8 cellular contexts compared by ENCODE assay signal in genomic region chr18:11752116-11752911, GRCh38.
DNase-seq lines count a peak whose midpoint lies in the region; ATAC-seq lines count a peak whose summit lies in the region.

No MANE protein-coding gene starts in this region.

- H3K36me3 Mint-ChIP-seq in activated naive CD8-positive, alpha-beta T cell treated with anti-CD3 and anti-CD28 coated beads, Interleukin-2, amount 10 ng/mL, durations not matched to agents 7 days and 5 days = no peaks in the 10 kb centered on the region
- no peaks in the 10 kb centered on the region for H3K36me3 Mint-ChIP-seq in immature natural killer cell

- H3K4me1 Mint-ChIP-seq in activated naive CD8-positive, alpha-beta T cell treated with anti-CD3 and anti-CD28 coated beads, Interleukin-2, amount 10 ng/mL, durations not matched to agents 7 days and 5 days = peaks cover 8% of the 10 kb centered on the region
- peaks cover 5 to 6% of the 10 kb centered on the region in 2 donors for H3K4me1 Mint-ChIP-seq in immature natural killer cell
- H3K4me1 Mint-ChIP-seq in stimulated activated naive CD8-positive, alpha-beta T cell treated with anti-CD3 and anti-CD28 coated beads, Interleukin-15, amount 100 ng/mL, for 72 hours = peaks cover 12% of the 10 kb centered on the region

- no peak overlapping the region for H3K27ac Mint-ChIP-seq in activated naive CD8-positive, alpha-beta T cell treated with anti-CD3 and anti-CD28 coated beads, Interleukin-2, amount 10 ng/mL, durations not matched to agents 7 days and 5 days
- peak overlapping the region; percentile 40 to 94 (median 76) for H3K27ac Mint-ChIP-seq in immature natural killer cell
- peak overlapping the region in 1 of 2 donors; percentile 27 for H3K27ac Mint-ChIP-seq in stimulated activated naive CD8-positive, alpha-beta T cell treated with anti-CD3 and anti-CD28 coated beads, Interleukin-15, amount 100 ng/mL, for 72 hours

- peak; percentile 50 for ATAC-seq in activated naive CD8-positive, alpha-beta T cell treated with anti-CD3 and anti-CD28 coated beads, Interleukin-2, amount 10 ng/mL, durations not matched to agents 7 days and 5 days (ENCODE audit: low read depth)
- peak; percentile 81 for ATAC-seq in stimulated activated naive CD8-positive, alpha-beta T cell treated with anti-CD3 and anti-CD28 coated beads, Interleukin-15, amount 100 ng/mL, for 72 hours
- ATAC-seq in HG02884 (IDR thresholded peaks at IDR 0.05; ENCODE audit: unreplicated experiment) (no peak), GM18517 (IDR thresholded peaks at IDR 0.05; ENCODE audit: unreplicated experiment) (no peak)

- POLR2A ChIA-PET in activated naive CD8-positive, alpha-beta T cell treated with anti-CD3 and anti-CD28 coated beads, Interleukin-2, amount 10 ng/mL, durations not matched to agents 7 days and 5 days (lab: Charles Lee) = no interaction called here

- DNase-seq in activated CD4-positive, alpha-beta T cell treated with anti-CD3 and anti-CD28 coated beads, Interleukin-2, amount 50 U/mL, for 48 hours = peak; percentile 7 to 10
- DNase-seq in activated CD4-positive, alpha-beta T cell treated with anti-CD3 and anti-CD28 coated beads, Interleukin-2, amount 50 U/mL, for 4 hours = no peak
- DNase-seq in activated naive CD8-positive, alpha-beta T cell treated with anti-CD3 and anti-CD28 coated beads, Interleukin-2, amount 10 ng/mL, durations not matched to agents 7 days and 5 days = no peak
- DNase-seq in immature natural killer cell = peak; percentile 13 to 49 (median 28)
- peak in 1 of 2 donors; percentile 42 for DNase-seq in stimulated activated naive CD8-positive, alpha-beta T cell treated with anti-CD3 and anti-CD28 coated beads, Interleukin-15, amount 100 ng/mL, for 72 hours
- no peak for DNase-seq in DMS153 (lab: John Stamatoyannopoulos, UW)

- H3K27me3 Mint-ChIP-seq in activated naive CD8-positive, alpha-beta T cell treated with anti-CD3 and anti-CD28 coated beads, Interleukin-2, amount 10 ng/mL, durations not matched to agents 7 days and 5 days = peaks cover 50% of the 10 kb centered on the region
- peaks cover 6 to 19% (median 7%) of the 10 kb centered on the region in 3 donors for H3K27me3 Mint-ChIP-seq in immature natural killer cell (ENCODE audit: low read depth in 3 of 3)
- H3K27me3 Mint-ChIP-seq in stimulated activated naive CD8-positive, alpha-beta T cell treated with anti-CD3 and anti-CD28 coated beads, Interleukin-15, amount 100 ng/mL, for 72 hours = peaks cover 65% of the 10 kb centered on the region

- peak overlapping the region; percentile 64 for H3K4me3 Mint-ChIP-seq in activated naive CD8-positive, alpha-beta T cell treated with anti-CD3 and anti-CD28 coated beads, Interleukin-2, amount 10 ng/mL, durations not matched to agents 7 days and 5 days
- peak overlapping the region; percentile 80 to 91 (median 88) for H3K4me3 Mint-ChIP-seq in immature natural killer cell
- H3K4me3 Mint-ChIP-seq in stimulated activated naive CD8-positive, alpha-beta T cell treated with anti-CD3 and anti-CD28 coated beads, Interleukin-15, amount 100 ng/mL, for 72 hours = peak overlapping the region; percentile 78 to 83

- no peaks in the 10 kb centered on the region for H3K9me3 Mint-ChIP-seq in activated naive CD8-positive, alpha-beta T cell treated with anti-CD3 and anti-CD28 coated beads, Interleukin-2, amount 10 ng/mL, durations not matched to agents 7 days and 5 days
- no peaks in the 10 kb centered on the region for H3K9me3 Mint-ChIP-seq in immature natural killer cell
- no peaks in the 10 kb centered on the region for H3K9me3 Mint-ChIP-seq in stimulated activated naive CD8-positive, alpha-beta T cell treated with anti-CD3 and anti-CD28 coated beads, Interleukin-15, amount 100 ng/mL, for 72 hours

Comparison
In these comparisons a context has a peak if more than half of its experiments do, and no peak if none do; other contexts are left out.
1. DNase-seq: peak in activated CD4-positive, alpha-beta T cell treated with anti-CD3 and anti-CD28 coated beads, Interleukin-2, amount 50 U/mL, for 48 hours (2 of 2) and immature natural killer cell (3 of 3); none in activated CD4-positive, alpha-beta T cell treated with anti-CD3 and anti-CD28 coated beads, Interleukin-2, amount 50 U/mL, for 4 hours (0 of 2), activated naive CD8-positive, alpha-beta T cell treated with anti-CD3 and anti-CD28 coated beads, Interleukin-2, amount 10 ng/mL, durations not matched to agents 7 days and 5 days (single experiment) and DMS153 (single experiment).
2. ATAC-seq: peak in activated naive CD8-positive, alpha-beta T cell treated with anti-CD3 and anti-CD28 coated beads, Interleukin-2, amount 10 ng/mL, durations not matched to agents 7 days and 5 days (single experiment) and stimulated activated naive CD8-positive, alpha-beta T cell treated with anti-CD3 and anti-CD28 coated beads, Interleukin-15, amount 100 ng/mL, for 72 hours (single experiment); none in HG02884 (single experiment) and GM18517 (single experiment).
3. Peak in every context shown above with its lines, with median percentiles within 50 percentile points of each other: H3K4me3 Mint-ChIP-seq.